Comparison of ENCODE assay signal across 1 cellular context in the genomic region with DNA sequence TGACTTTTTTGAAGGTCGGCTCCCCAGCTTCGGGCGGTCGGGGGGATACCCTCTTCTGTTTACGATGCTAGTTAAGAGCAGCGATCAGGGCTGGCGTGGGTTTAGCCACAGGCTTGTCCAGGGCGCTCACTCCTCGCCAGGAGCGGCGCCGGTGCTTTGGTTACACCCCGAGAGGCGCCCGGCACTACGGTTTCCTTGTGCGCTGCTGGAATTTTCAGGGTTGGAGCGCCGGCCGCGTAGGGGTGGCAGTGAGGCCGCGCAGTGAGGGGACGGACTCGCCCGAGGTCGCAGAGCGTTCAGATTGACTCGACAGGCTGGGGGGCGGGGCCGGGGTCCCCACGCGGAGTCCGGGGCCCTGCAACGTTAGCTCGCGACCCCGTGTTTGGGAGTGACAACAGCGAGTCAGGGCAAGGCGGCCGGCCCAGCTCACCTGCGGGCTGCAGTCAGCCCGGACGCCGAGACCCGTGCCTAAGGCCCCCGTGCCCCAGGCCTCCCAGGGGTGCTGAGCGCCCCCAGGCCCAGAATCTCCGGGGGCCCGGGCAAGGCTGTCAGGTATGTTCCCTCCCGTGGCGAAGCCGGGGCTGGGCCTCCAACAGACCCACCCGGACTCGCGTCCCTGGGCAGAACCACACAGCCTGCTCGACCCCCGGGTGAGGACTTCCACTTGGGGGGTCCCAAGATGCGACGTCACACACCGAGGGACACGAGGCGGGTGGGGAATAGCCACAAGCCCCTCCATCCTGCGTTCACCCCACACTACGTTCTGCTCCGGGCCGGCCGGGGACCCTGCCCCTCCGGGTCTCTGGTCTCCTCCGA.
A peak's percentile ranks its signal among the peaks of the same experiment; 100 is the strongest.
TF ChIP-seq lines count a peak whose summit lies in the region.

No MANE protein-coding gene starts in this region.

TF ChIP-seq in HepG2, 621 proteins besides CTCF, POLR2A, EP300 and RAD21 (continued from another document and continues in another):
- TF ChIP-seq, protein P1, sequence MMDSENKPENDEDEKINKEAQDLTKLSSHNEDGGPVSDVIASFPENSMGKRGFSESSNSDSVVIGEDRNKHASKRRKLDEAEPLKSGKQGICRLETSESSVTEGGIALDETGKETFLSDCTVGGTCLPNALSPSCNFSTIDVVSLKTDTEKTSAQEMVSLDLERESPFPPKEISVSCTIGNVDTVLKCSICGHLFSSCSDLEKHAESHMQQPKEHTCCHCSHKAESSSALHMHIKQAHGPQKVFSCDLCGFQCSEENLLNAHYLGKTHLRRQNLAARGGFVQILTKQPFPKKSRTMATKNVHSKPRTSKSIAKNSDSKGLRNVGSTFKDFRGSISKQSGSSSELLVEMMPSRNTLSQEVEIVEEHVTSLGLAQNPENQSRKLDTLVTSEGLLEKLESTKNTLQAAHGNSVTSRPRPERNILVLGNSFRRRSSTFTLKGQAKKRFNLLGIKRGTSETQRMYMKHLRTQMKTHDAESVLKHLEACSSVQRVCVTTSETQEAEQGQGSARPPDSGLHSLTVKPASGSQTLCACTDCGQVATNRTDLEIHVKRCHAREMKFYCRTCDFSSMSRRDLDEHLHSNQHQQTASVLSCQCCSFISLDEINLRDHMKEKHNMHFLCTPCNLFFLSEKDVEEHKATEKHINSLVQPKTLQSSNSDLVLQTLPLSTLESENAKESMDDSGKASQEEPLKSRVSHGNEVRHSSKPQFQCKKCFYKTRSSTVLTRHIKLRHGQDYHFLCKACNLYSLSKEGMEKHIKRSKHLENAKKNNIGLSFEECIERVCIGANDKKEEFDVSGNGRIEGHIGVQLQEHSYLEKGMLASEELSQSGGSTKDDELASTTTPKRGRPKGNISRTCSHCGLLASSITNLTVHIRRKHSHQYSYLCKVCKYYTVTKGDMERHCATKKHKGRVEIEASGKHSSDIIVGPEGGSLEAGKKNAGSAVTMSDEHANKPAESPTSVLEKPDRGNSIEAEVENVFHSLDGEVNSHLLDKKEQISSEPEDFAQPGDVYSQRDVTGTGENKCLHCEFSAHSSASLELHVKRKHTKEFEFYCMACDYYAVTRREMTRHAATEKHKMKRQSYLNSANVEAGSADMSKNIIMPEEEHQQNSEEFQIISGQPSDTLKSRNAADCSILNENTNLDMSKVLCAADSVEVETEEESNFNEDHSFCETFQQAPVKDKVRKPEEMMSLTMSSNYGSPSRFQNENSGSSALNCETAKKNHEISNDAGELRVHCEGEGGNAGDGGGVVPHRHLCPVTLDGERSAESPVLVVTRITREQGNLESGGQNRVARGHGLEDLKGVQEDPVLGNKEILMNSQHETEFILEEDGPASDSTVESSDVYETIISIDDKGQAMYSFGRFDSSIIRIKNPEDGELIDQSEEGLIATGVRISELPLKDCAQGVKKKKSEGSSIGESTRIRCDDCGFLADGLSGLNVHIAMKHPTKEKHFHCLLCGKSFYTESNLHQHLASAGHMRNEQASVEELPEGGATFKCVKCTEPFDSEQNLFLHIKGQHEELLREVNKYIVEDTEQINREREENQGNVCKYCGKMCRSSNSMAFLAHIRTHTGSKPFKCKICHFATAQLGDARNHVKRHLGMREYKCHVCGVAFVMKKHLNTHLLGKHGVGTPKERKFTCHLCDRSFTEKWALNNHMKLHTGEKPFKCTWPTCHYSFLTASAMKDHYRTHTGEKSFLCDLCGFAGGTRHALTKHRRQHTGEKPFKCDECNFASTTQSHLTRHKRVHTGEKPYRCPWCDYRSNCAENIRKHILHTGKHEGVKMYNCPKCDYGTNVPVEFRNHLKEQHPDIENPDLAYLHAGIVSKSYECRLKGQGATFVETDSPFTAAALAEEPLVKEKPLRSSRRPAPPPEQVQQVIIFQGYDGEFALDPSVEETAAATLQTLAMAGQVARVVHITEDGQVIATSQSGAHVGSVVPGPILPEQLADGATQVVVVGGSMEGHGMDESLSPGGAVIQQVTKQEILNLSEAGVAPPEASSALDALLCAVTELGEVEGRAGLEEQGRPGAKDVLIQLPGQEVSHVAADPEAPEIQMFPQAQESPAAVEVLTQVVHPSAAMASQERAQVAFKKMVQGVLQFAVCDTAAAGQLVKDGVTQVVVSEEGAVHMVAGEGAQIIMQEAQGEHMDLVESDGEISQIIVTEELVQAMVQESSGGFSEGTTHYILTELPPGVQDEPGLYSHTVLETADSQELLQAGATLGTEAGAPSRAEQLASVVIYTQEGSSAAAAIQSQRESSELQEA (CRISPR knock-in tag; IDR thresholded peaks at IDR 0.05; ENCODE audit: not compliant biosample characterization): no peak
- TF ChIP-seq SKI (IDR thresholded peaks at IDR 0.05; ENCODE audit: partially characterized antibody) (no peak), KLF13 (CRISPR knock-in tag; IDR thresholded peaks at IDR 0.05) (no peak), ZNF577 (CRISPR knock-in tag; IDR thresholded peaks at IDR 0.05; ENCODE audit: borderline replicate concordance, low read depth) (no peak), SIN3A (IDR thresholded peaks at IDR 0.05; ENCODE audit: borderline replicate concordance, low read depth, low read length) (peak; percentile 66; the same call in 1 of the 2 replicates), ZNF660 (CRISPR knock-in tag; IDR thresholded peaks at IDR 0.05; ENCODE audit: borderline replicate concordance, low read depth) (no peak), ZNF883 (CRISPR knock-in tag; IDR thresholded peaks at IDR 0.05; ENCODE audit: not compliant biosample characterization) (no peak), HMG20B (CRISPR knock-in tag; conservative IDR thresholded peaks at IDR 0.05) (no peak), BHLHE40 (IDR thresholded peaks at IDR 0.05; ENCODE audit: low read length) (no peak), ZNF337 (CRISPR knock-in tag; IDR thresholded peaks at IDR 0.05; ENCODE audit: borderline replicate concordance, low read depth) (0 out of 2 replicates have a peak, but pooled peaks have one; percentile 8), ZNF143 (CRISPR knock-in tag; IDR thresholded peaks at IDR 0.05) (no peak), ZNF674 (CRISPR knock-in tag; IDR thresholded peaks at IDR 0.05; ENCODE audit: low read depth) (no peak), ZNF333 (CRISPR knock-in tag; IDR thresholded peaks at IDR 0.05; ENCODE audit: borderline replicate concordance) (no peak), NBN (conservative IDR thresholded peaks at IDR 0.05) (no peak), TBP (CRISPR knock-in tag; IDR thresholded peaks at IDR 0.05) (no peak), CBX1 (IDR thresholded peaks at IDR 0.05; ENCODE audit: low read depth) (no peak), ZKSCAN8 (CRISPR knock-in tag; IDR thresholded peaks at IDR 0.05; ENCODE audit: borderline replicate concordance) (no peak; the same call in 1 of the 2 replicates), NR2F1 (CRISPR knock-in tag; IDR thresholded peaks at IDR 0.05) (no peak), ZNF546 (CRISPR knock-in tag; conservative IDR thresholded peaks at IDR 0.05) (no peak; the same call in 1 of the 2 replicates), KMT2A (CRISPR knock-in tag; IDR thresholded peaks at IDR 0.05) (no peak; the same call in 1 of the 2 replicates), CBX2 (IDR thresholded peaks at IDR 0.05; ENCODE audit: low read depth, low read length) (no peak), CBX2 (CRISPR knock-in tag; IDR thresholded peaks at IDR 0.05; ENCODE audit: low read depth) (no peak), DNMT1 (CRISPR knock-in tag; IDR thresholded peaks at IDR 0.05) (no peak), JUN (CRISPR knock-in tag; IDR thresholded peaks at IDR 0.05) (no peak), HHEX (CRISPR knock-in tag; IDR thresholded peaks at IDR 0.05) (no peak)
- TF ChIP-seq, protein P2, sequence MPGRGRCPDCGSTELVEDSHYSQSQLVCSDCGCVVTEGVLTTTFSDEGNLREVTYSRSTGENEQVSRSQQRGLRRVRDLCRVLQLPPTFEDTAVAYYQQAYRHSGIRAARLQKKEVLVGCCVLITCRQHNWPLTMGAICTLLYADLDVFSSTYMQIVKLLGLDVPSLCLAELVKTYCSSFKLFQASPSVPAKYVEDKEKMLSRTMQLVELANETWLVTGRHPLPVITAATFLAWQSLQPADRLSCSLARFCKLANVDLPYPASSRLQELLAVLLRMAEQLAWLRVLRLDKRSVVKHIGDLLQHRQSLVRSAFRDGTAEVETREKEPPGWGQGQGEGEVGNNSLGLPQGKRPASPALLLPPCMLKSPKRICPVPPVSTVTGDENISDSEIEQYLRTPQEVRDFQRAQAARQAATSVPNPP (CRISPR knock-in tag; IDR thresholded peaks at IDR 0.05): 0 out of 2 replicates have a peak, but pooled peaks have one; percentile 69
- TF ChIP-seq, protein P3, sequence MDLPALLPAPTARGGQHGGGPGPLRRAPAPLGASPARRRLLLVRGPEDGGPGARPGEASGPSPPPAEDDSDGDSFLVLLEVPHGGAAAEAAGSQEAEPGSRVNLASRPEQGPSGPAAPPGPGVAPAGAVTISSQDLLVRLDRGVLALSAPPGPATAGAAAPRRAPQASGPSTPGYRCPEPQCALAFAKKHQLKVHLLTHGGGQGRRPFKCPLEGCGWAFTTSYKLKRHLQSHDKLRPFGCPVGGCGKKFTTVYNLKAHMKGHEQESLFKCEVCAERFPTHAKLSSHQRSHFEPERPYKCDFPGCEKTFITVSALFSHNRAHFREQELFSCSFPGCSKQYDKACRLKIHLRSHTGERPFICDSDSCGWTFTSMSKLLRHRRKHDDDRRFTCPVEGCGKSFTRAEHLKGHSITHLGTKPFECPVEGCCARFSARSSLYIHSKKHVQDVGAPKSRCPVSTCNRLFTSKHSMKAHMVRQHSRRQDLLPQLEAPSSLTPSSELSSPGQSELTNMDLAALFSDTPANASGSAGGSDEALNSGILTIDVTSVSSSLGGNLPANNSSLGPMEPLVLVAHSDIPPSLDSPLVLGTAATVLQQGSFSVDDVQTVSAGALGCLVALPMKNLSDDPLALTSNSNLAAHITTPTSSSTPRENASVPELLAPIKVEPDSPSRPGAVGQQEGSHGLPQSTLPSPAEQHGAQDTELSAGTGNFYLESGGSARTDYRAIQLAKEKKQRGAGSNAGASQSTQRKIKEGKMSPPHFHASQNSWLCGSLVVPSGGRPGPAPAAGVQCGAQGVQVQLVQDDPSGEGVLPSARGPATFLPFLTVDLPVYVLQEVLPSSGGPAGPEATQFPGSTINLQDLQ (CRISPR knock-in tag; IDR thresholded peaks at IDR 0.05): no peak
- TF ChIP-seq, protein P4, sequence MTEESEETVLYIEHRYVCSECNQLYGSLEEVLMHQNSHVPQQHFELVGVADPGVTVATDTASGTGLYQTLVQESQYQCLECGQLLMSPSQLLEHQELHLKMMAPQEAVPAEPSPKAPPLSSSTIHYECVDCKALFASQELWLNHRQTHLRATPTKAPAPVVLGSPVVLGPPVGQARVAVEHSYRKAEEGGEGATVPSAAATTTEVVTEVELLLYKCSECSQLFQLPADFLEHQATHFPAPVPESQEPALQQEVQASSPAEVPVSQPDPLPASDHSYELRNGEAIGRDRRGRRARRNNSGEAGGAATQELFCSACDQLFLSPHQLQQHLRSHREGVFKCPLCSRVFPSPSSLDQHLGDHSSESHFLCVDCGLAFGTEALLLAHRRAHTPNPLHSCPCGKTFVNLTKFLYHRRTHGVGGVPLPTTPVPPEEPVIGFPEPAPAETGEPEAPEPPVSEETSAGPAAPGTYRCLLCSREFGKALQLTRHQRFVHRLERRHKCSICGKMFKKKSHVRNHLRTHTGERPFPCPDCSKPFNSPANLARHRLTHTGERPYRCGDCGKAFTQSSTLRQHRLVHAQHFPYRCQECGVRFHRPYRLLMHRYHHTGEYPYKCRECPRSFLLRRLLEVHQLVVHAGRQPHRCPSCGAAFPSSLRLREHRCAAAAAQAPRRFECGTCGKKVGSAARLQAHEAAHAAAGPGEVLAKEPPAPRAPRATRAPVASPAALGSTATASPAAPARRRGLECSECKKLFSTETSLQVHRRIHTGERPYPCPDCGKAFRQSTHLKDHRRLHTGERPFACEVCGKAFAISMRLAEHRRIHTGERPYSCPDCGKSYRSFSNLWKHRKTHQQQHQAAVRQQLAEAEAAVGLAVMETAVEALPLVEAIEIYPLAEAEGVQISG (CRISPR knock-in tag; IDR thresholded peaks at IDR 0.05): peak; percentile 61; the same call in 1 of the 2 replicates
- TF ChIP-seq, protein P5, sequence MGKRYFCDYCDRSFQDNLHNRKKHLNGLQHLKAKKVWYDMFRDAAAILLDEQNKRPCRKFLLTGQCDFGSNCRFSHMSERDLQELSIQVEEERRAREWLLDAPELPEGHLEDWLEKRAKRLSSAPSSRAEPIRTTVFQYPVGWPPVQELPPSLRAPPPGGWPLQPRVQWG (CRISPR knock-in tag; IDR thresholded peaks at IDR 0.05; ENCODE audit: borderline replicate concordance, low read depth): no peak
- TF ChIP-seq, protein P6, sequence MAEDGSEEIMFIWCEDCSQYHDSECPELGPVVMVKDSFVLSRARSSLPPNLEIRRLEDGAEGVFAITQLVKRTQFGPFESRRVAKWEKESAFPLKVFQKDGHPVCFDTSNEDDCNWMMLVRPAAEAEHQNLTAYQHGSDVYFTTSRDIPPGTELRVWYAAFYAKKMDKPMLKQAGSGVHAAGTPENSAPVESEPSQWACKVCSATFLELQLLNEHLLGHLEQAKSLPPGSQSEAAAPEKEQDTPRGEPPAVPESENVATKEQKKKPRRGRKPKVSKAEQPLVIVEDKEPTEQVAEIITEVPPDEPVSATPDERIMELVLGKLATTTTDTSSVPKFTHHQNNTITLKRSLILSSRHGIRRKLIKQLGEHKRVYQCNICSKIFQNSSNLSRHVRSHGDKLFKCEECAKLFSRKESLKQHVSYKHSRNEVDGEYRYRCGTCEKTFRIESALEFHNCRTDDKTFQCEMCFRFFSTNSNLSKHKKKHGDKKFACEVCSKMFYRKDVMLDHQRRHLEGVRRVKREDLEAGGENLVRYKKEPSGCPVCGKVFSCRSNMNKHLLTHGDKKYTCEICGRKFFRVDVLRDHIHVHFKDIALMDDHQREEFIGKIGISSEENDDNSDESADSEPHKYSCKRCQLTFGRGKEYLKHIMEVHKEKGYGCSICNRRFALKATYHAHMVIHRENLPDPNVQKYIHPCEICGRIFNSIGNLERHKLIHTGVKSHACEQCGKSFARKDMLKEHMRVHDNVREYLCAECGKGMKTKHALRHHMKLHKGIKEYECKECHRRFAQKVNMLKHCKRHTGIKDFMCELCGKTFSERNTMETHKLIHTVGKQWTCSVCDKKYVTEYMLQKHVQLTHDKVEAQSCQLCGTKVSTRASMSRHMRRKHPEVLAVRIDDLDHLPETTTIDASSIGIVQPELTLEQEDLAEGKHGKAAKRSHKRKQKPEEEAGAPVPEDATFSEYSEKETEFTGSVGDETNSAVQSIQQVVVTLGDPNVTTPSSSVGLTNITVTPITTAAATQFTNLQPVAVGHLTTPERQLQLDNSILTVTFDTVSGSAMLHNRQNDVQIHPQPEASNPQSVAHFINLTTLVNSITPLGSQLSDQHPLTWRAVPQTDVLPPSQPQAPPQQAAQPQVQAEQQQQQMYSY (CRISPR knock-in tag; IDR thresholded peaks at IDR 0.05): no peak
- TF ChIP-seq, protein P7, sequence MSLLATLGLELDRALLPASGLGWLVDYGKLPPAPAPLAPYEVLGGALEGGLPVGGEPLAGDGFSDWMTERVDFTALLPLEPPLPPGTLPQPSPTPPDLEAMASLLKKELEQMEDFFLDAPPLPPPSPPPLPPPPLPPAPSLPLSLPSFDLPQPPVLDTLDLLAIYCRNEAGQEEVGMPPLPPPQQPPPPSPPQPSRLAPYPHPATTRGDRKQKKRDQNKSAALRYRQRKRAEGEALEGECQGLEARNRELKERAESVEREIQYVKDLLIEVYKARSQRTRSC (CRISPR knock-in tag; IDR thresholded peaks at IDR 0.05; ENCODE audit: low read depth): no peak
- TF ChIP-seq, protein P8, sequence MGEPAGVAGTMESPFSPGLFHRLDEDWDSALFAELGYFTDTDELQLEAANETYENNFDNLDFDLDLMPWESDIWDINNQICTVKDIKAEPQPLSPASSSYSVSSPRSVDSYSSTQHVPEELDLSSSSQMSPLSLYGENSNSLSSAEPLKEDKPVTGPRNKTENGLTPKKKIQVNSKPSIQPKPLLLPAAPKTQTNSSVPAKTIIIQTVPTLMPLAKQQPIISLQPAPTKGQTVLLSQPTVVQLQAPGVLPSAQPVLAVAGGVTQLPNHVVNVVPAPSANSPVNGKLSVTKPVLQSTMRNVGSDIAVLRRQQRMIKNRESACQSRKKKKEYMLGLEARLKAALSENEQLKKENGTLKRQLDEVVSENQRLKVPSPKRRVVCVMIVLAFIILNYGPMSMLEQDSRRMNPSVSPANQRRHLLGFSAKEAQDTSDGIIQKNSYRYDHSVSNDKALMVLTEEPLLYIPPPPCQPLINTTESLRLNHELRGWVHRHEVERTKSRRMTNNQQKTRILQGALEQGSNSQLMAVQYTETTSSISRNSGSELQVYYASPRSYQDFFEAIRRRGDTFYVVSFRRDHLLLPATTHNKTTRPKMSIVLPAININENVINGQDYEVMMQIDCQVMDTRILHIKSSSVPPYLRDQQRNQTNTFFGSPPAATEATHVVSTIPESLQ (CRISPR knock-in tag; conservative IDR thresholded peaks at IDR 0.05): no peak
